In genomic region chr16:9112166-9112843, GRCh38 we compare ENCODE assay signal across 2 cellular contexts.
TF ChIP-seq lines count a peak whose summit lies in the region.

No MANE protein-coding gene starts in this region.

TF ChIP-seq in SK-N-SH, 30 proteins besides CTCF, POLR2A, EP300 and RAD21 (continued from another document):
- TF ChIP-seq, protein P1, sequence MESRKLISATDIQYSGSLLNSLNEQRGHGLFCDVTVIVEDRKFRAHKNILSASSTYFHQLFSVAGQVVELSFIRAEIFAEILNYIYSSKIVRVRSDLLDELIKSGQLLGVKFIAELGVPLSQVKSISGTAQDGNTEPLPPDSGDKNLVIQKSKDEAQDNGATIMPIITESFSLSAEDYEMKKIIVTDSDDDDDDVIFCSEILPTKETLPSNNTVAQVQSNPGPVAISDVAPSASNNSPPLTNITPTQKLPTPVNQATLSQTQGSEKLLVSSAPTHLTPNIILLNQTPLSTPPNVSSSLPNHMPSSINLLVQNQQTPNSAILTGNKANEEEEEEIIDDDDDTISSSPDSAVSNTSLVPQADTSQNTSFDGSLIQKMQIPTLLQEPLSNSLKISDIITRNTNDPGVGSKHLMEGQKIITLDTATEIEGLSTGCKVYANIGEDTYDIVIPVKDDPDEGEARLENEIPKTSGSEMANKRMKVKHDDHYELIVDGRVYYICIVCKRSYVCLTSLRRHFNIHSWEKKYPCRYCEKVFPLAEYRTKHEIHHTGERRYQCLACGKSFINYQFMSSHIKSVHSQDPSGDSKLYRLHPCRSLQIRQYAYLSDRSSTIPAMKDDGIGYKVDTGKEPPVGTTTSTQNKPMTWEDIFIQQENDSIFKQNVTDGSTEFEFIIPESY (IDR thresholded peaks at IDR 0.05; ENCODE audit: borderline replicate concordance, low read depth) = no peak
- TF ChIP-seq POLR2AphosphoS5 (IDR thresholded peaks at IDR 0.05; ENCODE audit: low read depth, low read length) (no peak; the same call in 1 of the 2 replicates), FOXJ3 (CRISPR knock-in tag; IDR thresholded peaks at IDR 0.05) (no peak)
- TF ChIP-seq, protein P2, sequence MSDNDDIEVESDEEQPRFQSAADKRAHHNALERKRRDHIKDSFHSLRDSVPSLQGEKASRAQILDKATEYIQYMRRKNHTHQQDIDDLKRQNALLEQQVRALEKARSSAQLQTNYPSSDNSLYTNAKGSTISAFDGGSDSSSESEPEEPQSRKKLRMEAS (IDR thresholded peaks at IDR 0.05; ENCODE audit: low read depth) = no peak
- TF ChIP-seq, protein P3, sequence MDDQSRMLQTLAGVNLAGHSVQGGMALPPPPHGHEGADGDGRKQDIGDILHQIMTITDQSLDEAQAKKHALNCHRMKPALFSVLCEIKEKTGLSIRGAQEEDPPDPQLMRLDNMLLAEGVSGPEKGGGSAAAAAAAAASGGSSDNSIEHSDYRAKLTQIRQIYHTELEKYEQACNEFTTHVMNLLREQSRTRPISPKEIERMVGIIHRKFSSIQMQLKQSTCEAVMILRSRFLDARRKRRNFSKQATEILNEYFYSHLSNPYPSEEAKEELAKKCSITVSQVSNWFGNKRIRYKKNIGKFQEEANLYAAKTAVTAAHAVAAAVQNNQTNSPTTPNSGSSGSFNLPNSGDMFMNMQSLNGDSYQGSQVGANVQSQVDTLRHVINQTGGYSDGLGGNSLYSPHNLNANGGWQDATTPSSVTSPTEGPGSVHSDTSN (IDR thresholded peaks at IDR 0.05) = no peak

TF ChIP-seq in SK-N-SH treated with all-trans-retinoic acid at 6 μM for 48 hours, 23 proteins besides CTCF, POLR2A, EP300 and RAD21 (continued from another document):
- TF ChIP-seq CREB5 (CRISPR knock-in tag; IDR thresholded peaks at IDR 0.05; ENCODE audit: low read depth) = no peak
- TF ChIP-seq PPARA (CRISPR knock-in tag; IDR thresholded peaks at IDR 0.05; ENCODE audit: borderline replicate concordance) = no peak
